In the genomic region with DNA sequence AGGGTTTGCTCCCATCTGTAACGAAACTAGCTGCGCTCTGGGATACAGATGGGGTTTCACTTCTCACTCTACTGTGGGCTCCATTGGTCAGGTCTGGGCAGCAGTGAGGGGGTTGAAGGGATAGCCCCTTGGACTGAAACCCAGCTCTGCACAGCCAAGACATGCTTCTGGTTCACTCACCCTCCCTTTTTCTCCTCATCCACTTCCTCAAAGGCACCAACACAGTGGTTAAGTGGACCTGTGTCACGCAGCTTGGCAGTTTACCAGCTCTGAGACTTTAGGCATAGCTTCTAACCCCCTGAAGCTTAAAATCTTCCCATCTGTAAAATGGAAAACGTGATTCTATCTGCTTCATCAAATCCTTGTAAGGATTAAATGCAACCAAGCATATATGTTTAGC, we compare ENCODE assay signal across 1 cellular context.
A peak's percentile ranks its signal among the peaks of the same experiment; 100 is the strongest.
TF ChIP-seq lines count a peak whose summit lies in the region.

No MANE protein-coding gene starts in this region.

TF ChIP-seq in K562, 482 proteins besides CTCF, POLR2A, EP300 and RAD21:
- TF ChIP-seq SPI1 (IDR thresholded peaks at IDR 0.05; ENCODE audit: borderline replicate concordance, low read depth, low read length) = 0 out of 2 replicates have a peak, but pooled peaks have one; percentile 11
- no peak for TF ChIP-seq ZNF766 (CRISPR knock-in tag; conservative IDR thresholded peaks at IDR 0.05)
- TF ChIP-seq HNRNPH1 (optimal IDR thresholded peaks at IDR 0.05; ENCODE audit: low read depth, low read length) = no peak
- TF ChIP-seq, protein P1, sequence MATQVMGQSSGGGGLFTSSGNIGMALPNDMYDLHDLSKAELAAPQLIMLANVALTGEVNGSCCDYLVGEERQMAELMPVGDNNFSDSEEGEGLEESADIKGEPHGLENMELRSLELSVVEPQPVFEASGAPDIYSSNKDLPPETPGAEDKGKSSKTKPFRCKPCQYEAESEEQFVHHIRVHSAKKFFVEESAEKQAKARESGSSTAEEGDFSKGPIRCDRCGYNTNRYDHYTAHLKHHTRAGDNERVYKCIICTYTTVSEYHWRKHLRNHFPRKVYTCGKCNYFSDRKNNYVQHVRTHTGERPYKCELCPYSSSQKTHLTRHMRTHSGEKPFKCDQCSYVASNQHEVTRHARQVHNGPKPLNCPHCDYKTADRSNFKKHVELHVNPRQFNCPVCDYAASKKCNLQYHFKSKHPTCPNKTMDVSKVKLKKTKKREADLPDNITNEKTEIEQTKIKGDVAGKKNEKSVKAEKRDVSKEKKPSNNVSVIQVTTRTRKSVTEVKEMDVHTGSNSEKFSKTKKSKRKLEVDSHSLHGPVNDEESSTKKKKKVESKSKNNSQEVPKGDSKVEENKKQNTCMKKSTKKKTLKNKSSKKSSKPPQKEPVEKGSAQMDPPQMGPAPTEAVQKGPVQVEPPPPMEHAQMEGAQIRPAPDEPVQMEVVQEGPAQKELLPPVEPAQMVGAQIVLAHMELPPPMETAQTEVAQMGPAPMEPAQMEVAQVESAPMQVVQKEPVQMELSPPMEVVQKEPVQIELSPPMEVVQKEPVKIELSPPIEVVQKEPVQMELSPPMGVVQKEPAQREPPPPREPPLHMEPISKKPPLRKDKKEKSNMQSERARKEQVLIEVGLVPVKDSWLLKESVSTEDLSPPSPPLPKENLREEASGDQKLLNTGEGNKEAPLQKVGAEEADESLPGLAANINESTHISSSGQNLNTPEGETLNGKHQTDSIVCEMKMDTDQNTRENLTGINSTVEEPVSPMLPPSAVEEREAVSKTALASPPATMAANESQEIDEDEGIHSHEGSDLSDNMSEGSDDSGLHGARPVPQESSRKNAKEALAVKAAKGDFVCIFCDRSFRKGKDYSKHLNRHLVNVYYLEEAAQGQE (CRISPR knock-in tag; IDR thresholded peaks at IDR 0.05; ENCODE audit: low read depth) = no peak
- no peak for TF ChIP-seq SP2 (IDR thresholded peaks at IDR 0.05; ENCODE audit: extremely low read depth, low read depth, low read length, poor library complexity, severe bottlenecking)
